ENCODE assay signal across 2 cellular contexts in the genomic region with DNA sequence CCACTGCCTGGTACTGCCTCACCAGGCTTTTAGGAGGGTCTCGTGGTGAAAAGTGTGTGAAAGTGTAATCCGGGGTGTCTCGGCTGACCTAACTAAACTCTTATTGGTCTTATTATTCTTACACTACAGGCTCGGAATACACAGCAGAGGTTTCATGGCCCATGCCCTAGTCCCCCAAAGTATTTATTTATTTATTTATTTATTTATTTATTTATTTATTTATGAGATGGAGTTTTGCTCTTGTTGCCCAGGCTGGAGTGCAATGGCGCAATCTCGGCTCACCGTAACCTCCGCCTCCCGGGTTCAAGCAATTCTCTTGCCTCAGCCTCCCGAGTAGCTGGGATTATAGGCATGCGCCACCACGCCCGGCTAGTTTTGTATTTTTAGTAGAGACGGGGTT. TPM values are rescaled to one million over a fixed set of nuclear protein-coding genes. Genes with fewer than 3 reads are reported as not detected.
"Had no signal": no experiment of that assay in that cellular context is flagged by ENCODE, and none has a peak within 500 bp of the region (broad histone marks: within the 10 kb centered on the region; RNA-seq: fewer than 3 reads in every experiment).

No MANE protein-coding gene starts in this region.

RNA-seq across cellular contexts. Expression of a gene that starts 2.8 kb away (rescaled TPM):
- total RNA-seq: HT1080 had no signal

RNA-seq across cellular contexts. Expression of a gene that starts 59.4 kb away (rescaled TPM):
- polyA plus RNA-seq: IgD-negative memory B cell had no signal
